In genomic region chr2:233183869-233184418, GRCh38 we compare ENCODE assay signal across 1 cellular context.
A peak's percentile ranks its signal among the peaks of the same experiment; 100 is the strongest.
TF ChIP-seq lines count a peak whose summit lies in the region.

No MANE protein-coding gene starts in this region.

TF ChIP-seq in liver, 16 proteins besides CTCF, POLR2A, EP300 and RAD21 (continued from another document):
- TF ChIP-seq, protein P1, sequence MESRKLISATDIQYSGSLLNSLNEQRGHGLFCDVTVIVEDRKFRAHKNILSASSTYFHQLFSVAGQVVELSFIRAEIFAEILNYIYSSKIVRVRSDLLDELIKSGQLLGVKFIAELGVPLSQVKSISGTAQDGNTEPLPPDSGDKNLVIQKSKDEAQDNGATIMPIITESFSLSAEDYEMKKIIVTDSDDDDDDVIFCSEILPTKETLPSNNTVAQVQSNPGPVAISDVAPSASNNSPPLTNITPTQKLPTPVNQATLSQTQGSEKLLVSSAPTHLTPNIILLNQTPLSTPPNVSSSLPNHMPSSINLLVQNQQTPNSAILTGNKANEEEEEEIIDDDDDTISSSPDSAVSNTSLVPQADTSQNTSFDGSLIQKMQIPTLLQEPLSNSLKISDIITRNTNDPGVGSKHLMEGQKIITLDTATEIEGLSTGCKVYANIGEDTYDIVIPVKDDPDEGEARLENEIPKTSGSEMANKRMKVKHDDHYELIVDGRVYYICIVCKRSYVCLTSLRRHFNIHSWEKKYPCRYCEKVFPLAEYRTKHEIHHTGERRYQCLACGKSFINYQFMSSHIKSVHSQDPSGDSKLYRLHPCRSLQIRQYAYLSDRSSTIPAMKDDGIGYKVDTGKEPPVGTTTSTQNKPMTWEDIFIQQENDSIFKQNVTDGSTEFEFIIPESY (IDR thresholded peaks at IDR 0.05), result no peak
- TF ChIP-seq, protein P2, sequence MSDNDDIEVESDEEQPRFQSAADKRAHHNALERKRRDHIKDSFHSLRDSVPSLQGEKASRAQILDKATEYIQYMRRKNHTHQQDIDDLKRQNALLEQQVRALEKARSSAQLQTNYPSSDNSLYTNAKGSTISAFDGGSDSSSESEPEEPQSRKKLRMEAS (IDR thresholded peaks at IDR 0.05), result no peak
- TF ChIP-seq, protein P3, sequence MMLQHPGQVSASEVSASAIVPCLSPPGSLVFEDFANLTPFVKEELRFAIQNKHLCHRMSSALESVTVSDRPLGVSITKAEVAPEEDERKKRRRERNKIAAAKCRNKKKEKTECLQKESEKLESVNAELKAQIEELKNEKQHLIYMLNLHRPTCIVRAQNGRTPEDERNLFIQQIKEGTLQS (IDR thresholded peaks at IDR 0.05), result no peak
- no peak for TF ChIP-seq EGR1 (IDR thresholded peaks at IDR 0.05; ENCODE audit: low read depth in 2 of 2)
- TF ChIP-seq NR2F2 (IDR thresholded peaks at IDR 0.05), result no peak
- no peak for TF ChIP-seq JUND (IDR thresholded peaks at IDR 0.05)
- TF ChIP-seq SP1 (IDR thresholded peaks at IDR 0.05), result peak; percentile 59
- TF ChIP-seq, protein P4, sequence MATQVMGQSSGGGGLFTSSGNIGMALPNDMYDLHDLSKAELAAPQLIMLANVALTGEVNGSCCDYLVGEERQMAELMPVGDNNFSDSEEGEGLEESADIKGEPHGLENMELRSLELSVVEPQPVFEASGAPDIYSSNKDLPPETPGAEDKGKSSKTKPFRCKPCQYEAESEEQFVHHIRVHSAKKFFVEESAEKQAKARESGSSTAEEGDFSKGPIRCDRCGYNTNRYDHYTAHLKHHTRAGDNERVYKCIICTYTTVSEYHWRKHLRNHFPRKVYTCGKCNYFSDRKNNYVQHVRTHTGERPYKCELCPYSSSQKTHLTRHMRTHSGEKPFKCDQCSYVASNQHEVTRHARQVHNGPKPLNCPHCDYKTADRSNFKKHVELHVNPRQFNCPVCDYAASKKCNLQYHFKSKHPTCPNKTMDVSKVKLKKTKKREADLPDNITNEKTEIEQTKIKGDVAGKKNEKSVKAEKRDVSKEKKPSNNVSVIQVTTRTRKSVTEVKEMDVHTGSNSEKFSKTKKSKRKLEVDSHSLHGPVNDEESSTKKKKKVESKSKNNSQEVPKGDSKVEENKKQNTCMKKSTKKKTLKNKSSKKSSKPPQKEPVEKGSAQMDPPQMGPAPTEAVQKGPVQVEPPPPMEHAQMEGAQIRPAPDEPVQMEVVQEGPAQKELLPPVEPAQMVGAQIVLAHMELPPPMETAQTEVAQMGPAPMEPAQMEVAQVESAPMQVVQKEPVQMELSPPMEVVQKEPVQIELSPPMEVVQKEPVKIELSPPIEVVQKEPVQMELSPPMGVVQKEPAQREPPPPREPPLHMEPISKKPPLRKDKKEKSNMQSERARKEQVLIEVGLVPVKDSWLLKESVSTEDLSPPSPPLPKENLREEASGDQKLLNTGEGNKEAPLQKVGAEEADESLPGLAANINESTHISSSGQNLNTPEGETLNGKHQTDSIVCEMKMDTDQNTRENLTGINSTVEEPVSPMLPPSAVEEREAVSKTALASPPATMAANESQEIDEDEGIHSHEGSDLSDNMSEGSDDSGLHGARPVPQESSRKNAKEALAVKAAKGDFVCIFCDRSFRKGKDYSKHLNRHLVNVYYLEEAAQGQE (IDR thresholded peaks at IDR 0.05), result no peak
- no peak for TF ChIP-seq GABPA (IDR thresholded peaks at IDR 0.05 in 1 of 2, conservative IDR thresholded peaks at IDR 0.05 in 1 of 2)
- TF ChIP-seq HNF4A (conservative IDR thresholded peaks at IDR 0.05), result peak; percentile 80 to 81
TF ChIP-seq in liver: peak in this region for 4.
